Comparison of ENCODE assay signal across 8 cellular contexts in genomic region chr15:67076147-67076843, GRCh38. TPM values are rescaled to one million over a fixed set of nuclear protein-coding genes. Genes with fewer than 3 reads are reported as not detected.
A peak's percentile ranks its signal among the peaks of the same experiment; 100 is the strongest.
DNase-seq lines count a peak whose midpoint lies in the region; ATAC-seq and TF ChIP-seq lines count a peak whose summit lies in the region.

No MANE protein-coding gene starts in this region.

- H3K4me1 Mint-ChIP-seq in CD4-positive, CD25-positive, alpha-beta regulatory T cell = peaks cover 36 to 94% (median 79%) of the 10 kb centered on the region in 4 donors
- H3K4me1 Mint-ChIP-seq in naive thymus-derived CD8-positive, alpha-beta T cell = peaks cover 23 to 91% (median 50%) of the 10 kb centered on the region in 4 donors

- H3K36me3 ChIP-seq in CD4-positive, CD25-positive, alpha-beta regulatory T cell (ENCODE audit: control insufficient read depth, insufficient read depth, low read length) = peaks cover 5% of the 10 kb centered on the region
- H3K36me3 ChIP-seq in BE2C = no peaks in the 10 kb centered on the region; the same call in 1 of the 2 replicates

- no peaks in the 10 kb centered on the region for H3K27me3 ChIP-seq in CD4-positive, CD25-positive, alpha-beta regulatory T cell (ENCODE audit: control insufficient read depth, insufficient read depth, low read length)
- H3K27me3 ChIP-seq in BE2C = no peaks in the 10 kb centered on the region

- peaks cover 33% of the 10 kb centered on the region for H3K36me3 Mint-ChIP-seq in CD4-positive, CD25-positive, alpha-beta regulatory T cell
- H3K36me3 Mint-ChIP-seq in naive thymus-derived CD8-positive, alpha-beta T cell = peaks cover 0 to 4% (median 0%) of the 10 kb centered on the region in 3 donors

- H3K27ac Mint-ChIP-seq in CD4-positive, CD25-positive, alpha-beta regulatory T cell = peak overlapping the region; percentile 91 to 94 (median 93)
- peak overlapping the region in 2 of 10 donors; percentile 44 to 66 for H3K27ac Mint-ChIP-seq in naive thymus-derived CD8-positive, alpha-beta T cell

- peaks cover 0 to 2% (median 0%) of the 10 kb centered on the region in 7 donors for H3K9me3 Mint-ChIP-seq in CD4-positive, CD25-positive, alpha-beta regulatory T cell
- H3K9me3 Mint-ChIP-seq in naive thymus-derived CD8-positive, alpha-beta T cell = no peaks in the 10 kb centered on the region

- peak overlapping the region; percentile 10 for H3K4me3 ChIP-seq in CD4-positive, CD25-positive, alpha-beta regulatory T cell (ENCODE audit: low read depth, low read length)
- H3K4me3 ChIP-seq in BE2C (ENCODE audit: low read depth, low read length) = no peak overlapping the region

- no peaks in the 10 kb centered on the region for H3K9me3 ChIP-seq in CD4-positive, CD25-positive, alpha-beta regulatory T cell (ENCODE audit: control insufficient read depth in 2 of 2, low read length in 2 of 2)
- no peaks in the 10 kb centered on the region for H3K9me3 ChIP-seq in BE2C

- DNase-seq in CD4-positive, CD25-positive, alpha-beta regulatory T cell = no peak
- DNase-seq in HCEC 1CT (peak; percentile 87), T1000 (lab: John Stamatoyannopoulos, UW) (peak; percentile 66), glomerular endothelial cell (ENCODE audit: extremely low read depth, low read depth, low spot score) (peak; percentile 70), BE2C (no peak)
- no peak for DNase-seq in naive thymus-derived CD8-positive, alpha-beta T cell

- POLR2A ChIA-PET in naive thymus-derived CD8-positive, alpha-beta T cell (lab: Charles Lee) = no interaction called here

- H3K4me1 ChIP-seq in CD4-positive, CD25-positive, alpha-beta regulatory T cell (ENCODE audit: control insufficient read depth, insufficient read depth, low read length, poor library complexity, severe bottlenecking) = peaks cover 92% of the 10 kb centered on the region
- H3K4me1 ChIP-seq in BE2C = no peaks in the 10 kb centered on the region; the same call in 1 of the 2 replicates

- H3K27ac ChIP-seq in CD4-positive, CD25-positive, alpha-beta regulatory T cell (ENCODE audit: insufficient read depth, low read length, poor library complexity, severe bottlenecking) = no peak overlapping the region

- no peak for TF ChIP-seq CTCF in BE2C (IDR thresholded peaks at IDR 0.05; ENCODE audit: low read depth, low read length)

- H3K27me3 Mint-ChIP-seq in CD4-positive, CD25-positive, alpha-beta regulatory T cell = no peaks in the 10 kb centered on the region
- no peaks in the 10 kb centered on the region for H3K27me3 Mint-ChIP-seq in naive thymus-derived CD8-positive, alpha-beta T cell

- peak overlapping the region in 3 of 4 donors; percentile 61 to 79 (median 74) for H3K4me3 Mint-ChIP-seq in CD4-positive, CD25-positive, alpha-beta regulatory T cell
- H3K4me3 Mint-ChIP-seq in naive thymus-derived CD8-positive, alpha-beta T cell = peak overlapping the region in 3 of 10 donors; percentile 3 to 64 (median 31)

- peak; percentile 16 to 39 for ATAC-seq in CD4-positive, CD25-positive, alpha-beta regulatory T cell (ENCODE audit: low read depth in 2 of 2)
- no peak for ATAC-seq in HG03432 (IDR thresholded peaks at IDR 0.05; ENCODE audit: unreplicated experiment)
- no peak for ATAC-seq in naive thymus-derived CD8-positive, alpha-beta T cell
- ATAC-seq in GM19452 (IDR thresholded peaks at IDR 0.05; ENCODE audit: unreplicated experiment) = no peak

RNA-seq across cellular contexts. Expression of gene SMAD3, which starts 10.9 kb away (rescaled TPM):
- total RNA-seq in CD4-positive, CD25-positive, alpha-beta regulatory T cell = 76.6 TPM
- polyA plus RNA-seq in CD4-positive, CD25-positive, alpha-beta regulatory T cell = 10 to 100 TPM; 12.0 to 17.0 (median 14.5) TPM
- total RNA-seq in glomerular endothelial cell = 76.6 and 84.1 TPM in 2 replicates
- total RNA-seq in naive thymus-derived CD8-positive, alpha-beta T cell = 10 to 100 TPM; 53.1 to 55.4 TPM
- polyA plus RNA-seq in naive thymus-derived CD8-positive, alpha-beta T cell = 1 to 10 TPM in 2 of 3 donors, under 1 TPM in 1; 0.57 to 4.2 (median 1.7) TPM
- polyA plus RNA-seq in BE2C (2012; ENCODE audit: insufficient read depth, insufficient read length, low read depth) = 2.1 TPM

Comparison
In these comparisons a context has a peak if more than half of its experiments do, and no peak if none do; other contexts are left out.
1. ATAC-seq: peak in CD4-positive, CD25-positive, alpha-beta regulatory T cell (2 of 2); none in HG03432 (single experiment), naive thymus-derived CD8-positive, alpha-beta T cell (0 of 2) and GM19452 (single experiment).
2. DNase-seq: peak in HCEC 1CT (single experiment), T1000 (single experiment) and glomerular endothelial cell (single experiment); none in CD4-positive, CD25-positive, alpha-beta regulatory T cell (0 of 3), naive thymus-derived CD8-positive, alpha-beta T cell (0 of 10) and BE2C (single experiment).